Comparison of ENCODE assay signal across 13 cellular contexts in the genomic region with DNA sequence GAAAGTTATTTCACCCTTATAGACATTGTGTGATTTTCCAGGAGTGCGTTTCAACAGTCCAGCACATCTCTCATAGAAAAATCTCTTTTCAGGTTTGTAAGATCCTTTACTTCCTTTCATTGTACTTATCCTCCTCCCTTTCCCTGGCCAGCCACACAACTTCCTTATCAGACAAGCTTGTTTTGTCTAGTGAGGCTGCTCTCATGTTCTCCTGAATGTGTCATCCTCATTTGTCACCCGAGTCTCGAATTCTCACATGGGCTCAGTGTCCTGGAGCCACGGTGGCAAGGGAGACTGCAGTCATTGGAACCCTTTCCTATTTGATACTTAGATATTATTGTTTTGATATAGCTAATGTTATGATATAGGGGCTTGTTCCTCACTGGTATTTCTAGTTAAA. TPM values are rescaled to one million over a fixed set of nuclear protein-coding genes. Genes with fewer than 3 reads are reported as not detected.
DNase-seq lines count a peak whose midpoint lies in the region; ATAC-seq and TF ChIP-seq lines count a peak whose summit lies in the region.
"Had no signal": no experiment of that assay in that cellular context is flagged by ENCODE, and none has a peak within 500 bp of the region (broad histone marks: within the 10 kb centered on the region; RNA-seq: fewer than 3 reads in every experiment).

No MANE protein-coding gene starts in this region.

- H3K4me3 ChIP-seq in prostate gland: no peak overlapping the region
- no peak overlapping the region for H3K4me3 ChIP-seq in CD8-positive, alpha-beta memory T cell (ENCODE audit: low read length)
- H3K4me3 ChIP-seq: SJCRH30 had no signal

- H3K9me3 Mint-ChIP-seq in HFFc6: no peaks in the 10 kb centered on the region
- peaks cover 2% of the 10 kb centered on the region for H3K9me3 Mint-ChIP-seq in glutamatergic neuron (ENCODE audit: unreplicated experiment)
- no peaks in the 10 kb centered on the region for H3K9me3 Mint-ChIP-seq in CD8-positive, alpha-beta memory T cell
- H3K9me3 Mint-ChIP-seq: activated CD8-positive, alpha-beta T cell treated with anti-CD3 and anti-CD28 coated beads for 36 hours; activated naive CD4-positive, alpha-beta T cell treated with anti-CD3 and anti-CD28 coated beads, Interleukin-2, amount 50 U/mL, for 72 hours had no signal

- H3K27me3 Mint-ChIP-seq in HFFc6 (ENCODE audit: insufficient read depth) (peaks cover 2% of the 10 kb centered on the region; the same call in 1 of the 2 replicates), glutamatergic neuron (ENCODE audit: unreplicated experiment) (no peaks in the 10 kb centered on the region)
- peaks cover 2 to 50% of the 10 kb centered on the region in 2 donors for H3K27me3 Mint-ChIP-seq in CD8-positive, alpha-beta memory T cell

- intact Hi-C loops in prostate gland (cut with DNase I): no loop called here

- H3K36me3 Mint-ChIP-seq in HFFc6 (ENCODE audit: low read depth) (no peaks in the 10 kb centered on the region), glutamatergic neuron (ENCODE audit: unreplicated experiment) (no peaks in the 10 kb centered on the region)
- H3K36me3 Mint-ChIP-seq in CD8-positive, alpha-beta memory T cell: no peaks in the 10 kb centered on the region
- H3K36me3 Mint-ChIP-seq: activated naive CD4-positive, alpha-beta T cell treated with anti-CD3 and anti-CD28 coated beads, Interleukin-2, amount 50 U/mL, for 72 hours had no signal

- ATAC-seq in HG03520 (IDR thresholded peaks at IDR 0.05; ENCODE audit: unreplicated experiment): no peak
- ATAC-seq in HG02870 (IDR thresholded peaks at IDR 0.05; ENCODE audit: unreplicated experiment): no peak
- ATAC-seq in GM21717 (IDR thresholded peaks at IDR 0.05; ENCODE audit: unreplicated experiment): no peak
- ATAC-seq: activated CD8-positive, alpha-beta T cell treated with anti-CD3 and anti-CD28 coated beads for 36 hours; activated naive CD4-positive, alpha-beta T cell treated with anti-CD3 and anti-CD28 coated beads, Interleukin-2, amount 50 U/mL, for 72 hours had no signal

- no peaks in the 10 kb centered on the region for H3K27me3 ChIP-seq in prostate gland (replicated peaks; ENCODE audit: insufficient read depth)
- H3K27me3 ChIP-seq in CD8-positive, alpha-beta memory T cell (ENCODE audit: insufficient read depth, low read length, poor library complexity, severe bottlenecking): no peaks in the 10 kb centered on the region
- H3K27me3 ChIP-seq: SJCRH30 had no signal

- POLR2A ChIA-PET in CD8-positive, alpha-beta memory T cell (lab: Charles Lee): no interaction called here

- TF ChIP-seq POLR2A in prostate gland (IDR thresholded peaks at IDR 0.05): no peak

- H3K4me1 Mint-ChIP-seq in HFFc6 (ENCODE audit: low read depth) (peaks cover 30% of the 10 kb centered on the region), glutamatergic neuron (ENCODE audit: low read depth, unreplicated experiment) (peaks cover 17% of the 10 kb centered on the region)
- no peaks in the 10 kb centered on the region for H3K4me1 Mint-ChIP-seq in CD8-positive, alpha-beta memory T cell

- DNase-seq in HFFc6: peak; percentile 18
- peak; percentile 52 for DNase-seq in SKM-1 (lab: John Stamatoyannopoulos, UW; ENCODE audit: unreplicated experiment)
- DNase-seq in glutamatergic neuron: no peak
- no peak for DNase-seq in prostate gland (ENCODE audit: low spot score)
- no peak for DNase-seq in CD8-positive, alpha-beta memory T cell
- DNase-seq: activated CD8-positive, alpha-beta T cell treated with anti-CD3 and anti-CD28 coated beads for 36 hours; Calu3; NCI-H2171 treated with DMSO at 0.1 percent for 48 hours had no signal

- H3K4me1 ChIP-seq in prostate gland (replicated peaks): no peaks in the 10 kb centered on the region
- no peaks in the 10 kb centered on the region for H3K4me1 ChIP-seq in CD8-positive, alpha-beta memory T cell (ENCODE audit: insufficient read depth, low read length)
- H3K4me1 ChIP-seq: SJCRH30 had no signal

- peak overlapping the region; percentile 61 to 62 for H3K27ac ChIP-seq in prostate gland
- H3K27ac ChIP-seq in CD8-positive, alpha-beta memory T cell (ENCODE audit: low read depth, low read length): no peak overlapping the region
- H3K27ac ChIP-seq: SJCRH30 had no signal

- no peak for TF ChIP-seq CTCF in HFFc6 (IDR thresholded peaks at IDR 0.05)
- TF ChIP-seq CTCF in glutamatergic neuron (IDR thresholded peaks at IDR 0.05; ENCODE audit: partially characterized antibody, unreplicated experiment): no peak
- no peak for TF ChIP-seq CTCF in prostate gland (IDR thresholded peaks at IDR 0.05)

- H3K9me3 ChIP-seq in prostate gland: no peaks in the 10 kb centered on the region
- no peaks in the 10 kb centered on the region for H3K9me3 ChIP-seq in CD8-positive, alpha-beta memory T cell (ENCODE audit: low read length)
- H3K9me3 ChIP-seq: SJCRH30 had no signal

- H3K36me3 ChIP-seq in prostate gland: no peaks in the 10 kb centered on the region
- H3K36me3 ChIP-seq in CD8-positive, alpha-beta memory T cell (ENCODE audit: insufficient read depth, low read length): no peaks in the 10 kb centered on the region
- H3K36me3 ChIP-seq: SJCRH30 had no signal

- H3K4me3 Mint-ChIP-seq in HFFc6 (no peak overlapping the region), glutamatergic neuron (ENCODE audit: unreplicated experiment) (no peak overlapping the region)
- H3K4me3 Mint-ChIP-seq in CD8-positive, alpha-beta memory T cell: no peak overlapping the region
- H3K4me3 Mint-ChIP-seq: activated CD8-positive, alpha-beta T cell treated with anti-CD3 and anti-CD28 coated beads for 36 hours had no signal

- WGBS in prostate gland: 48% methylated on average over 4 of the region's 4 CpGs

- H3K27ac Mint-ChIP-seq in HFFc6 (no peak overlapping the region), glutamatergic neuron (ENCODE audit: unreplicated experiment) (peak overlapping the region; percentile 49)
- no peak overlapping the region for H3K27ac Mint-ChIP-seq in CD8-positive, alpha-beta memory T cell
- H3K27ac Mint-ChIP-seq: activated CD8-positive, alpha-beta T cell treated with anti-CD3 and anti-CD28 coated beads for 36 hours; activated naive CD4-positive, alpha-beta T cell treated with anti-CD3 and anti-CD28 coated beads, Interleukin-2, amount 50 U/mL, for 72 hours had no signal

- CTCF ChIA-PET in CD8-positive, alpha-beta memory T cell (lab: Charles Lee): interaction anchor here (1.0 kb wide), 1 partner anchor 12 kb away, joined by 3 read pairs; no protein-coding TSS in a partner anchor

RNA-seq across cellular contexts. Expression of gene SYNPO2, which starts 16.9 kb away (rescaled TPM):
- 10 to 100 TPM; 11.6 to 36.7 (median 12.0) TPM for total RNA-seq in HFFc6 (2021; fragmentation: NEBNext Ultra II Directional; extraction: Animal tissue kit (Norgen Biotek cat#: 25700))
- total RNA-seq in glutamatergic neuron (ENCODE audit: unreplicated experiment) (2.9 TPM), prostate gland (100 to 1,000 TPM; 131 to 181 TPM)
- total RNA-seq in CD8-positive, alpha-beta memory T cell: under 1 TPM; 0.16 to 0.22 TPM
- polyA plus RNA-seq in CD8-positive, alpha-beta memory T cell: 0.21 TPM

Comparison
In these comparisons a context has a peak if more than half of its experiments do, and no peak if none do; other contexts are left out.
1. DNase-seq: peak in HFFc6 (single experiment) and SKM-1 (single experiment); none in glutamatergic neuron (single experiment), prostate gland (single experiment) and CD8-positive, alpha-beta memory T cell (0 of 5).